In the genomic region with DNA sequence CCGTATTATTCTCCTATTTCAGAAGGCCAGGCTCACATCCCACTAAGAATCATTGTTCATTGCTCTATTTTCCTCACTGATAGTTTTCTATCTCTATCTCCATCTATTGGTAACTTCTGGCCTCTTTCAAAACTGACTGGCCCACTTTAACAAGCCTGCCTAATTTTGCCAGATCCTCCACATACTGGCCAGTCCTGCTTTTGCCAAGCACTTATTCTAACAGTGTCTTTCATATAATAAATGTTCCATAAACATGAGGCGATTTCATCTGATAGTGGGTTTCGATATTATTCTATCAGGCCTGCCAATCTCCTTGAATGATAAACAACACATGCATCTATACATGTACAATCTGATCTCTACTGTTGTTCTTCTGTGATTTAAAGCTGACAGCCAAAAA, we compare ENCODE assay signal across 23 cellular contexts.
A peak's percentile ranks its signal among the peaks of the same experiment; 100 is the strongest.
DNase-seq lines count a peak whose midpoint lies in the region; ATAC-seq and TF ChIP-seq lines count a peak whose summit lies in the region.
"Had no signal": no experiment of that assay in that cellular context is flagged by ENCODE, and none has a peak within 500 bp of the region (broad histone marks: within the 10 kb centered on the region; RNA-seq: fewer than 3 reads in every experiment).

No MANE protein-coding gene starts in this region.

- H3F3A ChIP-seq in GM23338 (replicated peaks; ENCODE audit: low read depth) = no peaks in the 10 kb centered on the region

- H2AFZ ChIP-seq in GM23338 = no peak overlapping the region
- peak overlapping the region; percentile 43 for H2AFZ ChIP-seq in neuronal stem cell (ENCODE audit: low read length)

- DNase-seq in GM23338 (ENCODE audit: low spot score) (peak; percentile 19), SK-MEL-5 (ENCODE audit: low read depth, low spot score) (peak; percentile 4), foreskin keratinocyte (no peak), neuronal stem cell (ENCODE audit: low spot score) (no peak), DMS 273 (lab: John Stamatoyannopoulos, UW; ENCODE audit: unreplicated experiment) (no peak), thyroid gland (no peak), DMS153 (lab: John Stamatoyannopoulos, UW) (no peak)
- DNase-seq: 8988T; ACHN; BE2C; C1 segment of cervical spinal cord; CD4-positive, alpha-beta memory T cell; CD4-positive, CD25-positive, alpha-beta regulatory T cell; CD8-positive, alpha-beta memory T cell; COR-L47; DMS53; DMS79; DND-41; EL; GDM1 had no signal

- H3K9me3 ChIP-seq in neuronal stem cell (replicated peaks in 1 of 2; ENCODE audit: control insufficient read depth in 2 of 2, insufficient read depth in 1 of 2, low read depth in 1 of 2, low read length in 2 of 2) = no peaks in the 10 kb centered on the region
- H3K9me3 ChIP-seq in thyroid gland = no peaks in the 10 kb centered on the region
- H3K9me3 ChIP-seq: BE2C had no signal

- no peak overlapping the region for H3K9ac ChIP-seq in neuronal stem cell (ENCODE audit: low read depth, low read length, poor library complexity)
- H3K9ac ChIP-seq: BLaER1 had no signal

- in situ Hi-C loops in SK-MEL-5 (cut with HindIII; ENCODE audit: low pct_unique_long_range_greater_than_20kb, low sequenced_read_pairs) = no loop called here

- H2BK120ac ChIP-seq in neuronal stem cell (ENCODE audit: low read depth, low read length) = no peak overlapping the region

- TF ChIP-seq CTCF in GM23338 (conservative IDR thresholded peaks at IDR 0.05; ENCODE audit: low read depth in 2 of 2) (no peak; a peak in 1 of 4 replicates), foreskin keratinocyte (conservative IDR thresholded peaks at IDR 0.05) (peak; percentile 20), thyroid gland (IDR thresholded peaks at IDR 0.05) (no peak)

- no peak overlapping the region for H3K23ac ChIP-seq in neuronal stem cell (ENCODE audit: low read depth, low read length, poor library complexity)

- H3K27ac ChIP-seq in GM23338 (ENCODE audit: low read depth) = no peak overlapping the region
- H3K27ac ChIP-seq in foreskin keratinocyte = no peak overlapping the region
- H3K27ac ChIP-seq in neuronal stem cell (replicated peaks; ENCODE audit: low read length) = no peak overlapping the region
- H3K27ac ChIP-seq in thyroid gland = no peak overlapping the region
- H3K27ac ChIP-seq: BLaER1 had no signal

- H3K79me1 ChIP-seq in neuronal stem cell (ENCODE audit: low read depth, low read length) = no peaks in the 10 kb centered on the region

- intact Hi-C loops in thyroid gland (cut with DNase I) = no loop called here

- H3K4me1 ChIP-seq in GM23338 (ENCODE audit: insufficient read depth) (no peaks in the 10 kb centered on the region), foreskin keratinocyte (no peaks in the 10 kb centered on the region), neuronal stem cell (ENCODE audit: control insufficient read depth in 2 of 2, insufficient read depth in 1 of 2, low read depth in 1 of 2, low read length in 2 of 2) (no peaks in the 10 kb centered on the region), thyroid gland (no peaks in the 10 kb centered on the region)
- H3K4me1 ChIP-seq: BE2C, BLaER1 had no signal

- H3K4me3 ChIP-seq in GM23338 (no peak overlapping the region), neuronal stem cell (ENCODE audit: low read length in 2 of 2) (no peak overlapping the region), thyroid gland (replicated peaks in 1 of 3) (no peak overlapping the region)
- H3K4me3 ChIP-seq: BLaER1 had no signal

- H3K27me3 ChIP-seq in GM23338 (ENCODE audit: insufficient read depth) (no peaks in the 10 kb centered on the region), foreskin keratinocyte (no peaks in the 10 kb centered on the region), neuronal stem cell (ENCODE audit: control insufficient read depth in 3 of 3, insufficient read depth in 3 of 3, low read depth in 1 of 3, low read length in 3 of 3) (no peaks in the 10 kb centered on the region), thyroid gland (no peaks in the 10 kb centered on the region)
- H3K27me3 ChIP-seq: BE2C, BLaER1 had no signal

- no peak overlapping the region for H4K8ac ChIP-seq in neuronal stem cell (ENCODE audit: low read depth, low read length)

- H3K9me3 Mint-ChIP-seq in GM23338 = peaks cover 3% of the 10 kb centered on the region; the same call in 1 of the 3 replicates

- no peaks in the 10 kb centered on the region for H4K20me1 ChIP-seq in GM23338 (replicated peaks; ENCODE audit: insufficient read depth)
- H4K20me1 ChIP-seq: BLaER1 had no signal

- peaks cover 1% of the 10 kb centered on the region for H3K27me3 Mint-ChIP-seq in GM23338 (ENCODE audit: insufficient read depth, low read depth, poor library complexity)
- H3K27me3 Mint-ChIP-seq: CD4-positive, alpha-beta memory T cell; CD4-positive, CD25-positive, alpha-beta regulatory T cell; CD8-positive, alpha-beta memory T cell had no signal

- H3K79me2 ChIP-seq in GM23338 (replicated peaks; ENCODE audit: insufficient read depth) = no peaks in the 10 kb centered on the region

- H3K4me3 Mint-ChIP-seq in GM23338 = no peak overlapping the region
- H3K4me3 Mint-ChIP-seq: CD14-positive monocyte; CD4-positive, alpha-beta memory T cell; CD4-positive, CD25-positive, alpha-beta regulatory T cell; CD8-positive, alpha-beta memory T cell had no signal

- H3K4me1 Mint-ChIP-seq in GM23338 = no peaks in the 10 kb centered on the region
- H3K4me1 Mint-ChIP-seq: CD14-positive monocyte; CD4-positive, alpha-beta memory T cell; CD4-positive, CD25-positive, alpha-beta regulatory T cell; CD8-positive, alpha-beta memory T cell had no signal

- no peak overlapping the region for H2AK5ac ChIP-seq in neuronal stem cell (ENCODE audit: low read depth, low read length)

- WGBS in neuronal stem cell (ENCODE audit: extremely low coverage in 2 of 2, insufficient read length in 2 of 2, insufficient replicate concordance in 1 of 2), 2 donors = no CpG with 5 or more reads among the region's 3 CpGs
- 78 to 81% methylated on average over 3 of the region's 3 CpGs for WGBS in thyroid gland, 2 donors

- no peak overlapping the region for H3K27ac Mint-ChIP-seq in GM23338
- H3K27ac Mint-ChIP-seq: CD14-positive monocyte; CD4-positive, alpha-beta memory T cell; CD4-positive, CD25-positive, alpha-beta regulatory T cell; CD8-positive, alpha-beta memory T cell had no signal

- no peaks in the 10 kb centered on the region for H3K36me3 Mint-ChIP-seq in GM23338 (ENCODE audit: low read depth)
- H3K36me3 Mint-ChIP-seq: CD14-positive monocyte; CD4-positive, alpha-beta memory T cell; CD4-positive, CD25-positive, alpha-beta regulatory T cell; CD8-positive, alpha-beta memory T cell had no signal

- ATAC-seq in GM23338 (no peak), foreskin keratinocyte (no peak), GM19023 (IDR thresholded peaks at IDR 0.05; ENCODE audit: unreplicated experiment) (no peak)

- H3K18ac ChIP-seq in neuronal stem cell (ENCODE audit: low read length) = no peak overlapping the region

- H3K36me3 ChIP-seq in GM23338 (ENCODE audit: insufficient read depth) (no peaks in the 10 kb centered on the region), neuronal stem cell (replicated peaks in 1 of 2; ENCODE audit: control insufficient read depth in 2 of 2, insufficient read depth in 2 of 2, low read length in 2 of 2) (no peaks in the 10 kb centered on the region), thyroid gland (no peaks in the 10 kb centered on the region)
- H3K36me3 ChIP-seq: BE2C, BLaER1 had no signal

- no peak for TF ChIP-seq POLR2A in thyroid gland (IDR thresholded peaks at IDR 0.05)

- H2BK5ac ChIP-seq in neuronal stem cell (ENCODE audit: low read length) = no peak overlapping the region

- H3K4me2 ChIP-seq in GM23338 (no peak overlapping the region), neuronal stem cell (ENCODE audit: insufficient read depth, low read length, poor library complexity, severe bottlenecking) (no peak overlapping the region)
- H3K4me2 ChIP-seq: BLaER1 had no signal

- no peak overlapping the region for H2BK15ac ChIP-seq in neuronal stem cell (ENCODE audit: low read length)

- no peak overlapping the region for H3K4ac ChIP-seq in neuronal stem cell (ENCODE audit: low read length)

- no peak overlapping the region for H2BK12ac ChIP-seq in neuronal stem cell (ENCODE audit: low read length)

- H3K14ac ChIP-seq in neuronal stem cell (ENCODE audit: low read length) = no peak overlapping the region

- H4K91ac ChIP-seq in neuronal stem cell (ENCODE audit: low read depth, low read length, poor library complexity) = no peak overlapping the region

- H3K9me2 ChIP-seq in GM23338 (ENCODE audit: insufficient read depth) = no peaks in the 10 kb centered on the region; the same call in 1 of the 2 replicates

TF ChIP-seq in GM23338, 12 proteins besides CTCF, POLR2A, EP300 and RAD21:
- TF ChIP-seq CREB1 (CRISPR knock-in tag; IDR thresholded peaks at IDR 0.05; ENCODE audit: low read depth) (no peak), EZH2 (IDR thresholded peaks at IDR 0.05; ENCODE audit: low read depth, unreplicated experiment) (no peak), ZNF114 (CRISPR knock-in tag; IDR thresholded peaks at IDR 0.05) (no peak)

Comparison
In these comparisons a context has a peak if more than half of its experiments do, and no peak if none do; other contexts are left out.
1. DNase-seq: peak in GM23338 (single experiment) and SK-MEL-5 (single experiment); none in foreskin keratinocyte (0 of 2), neuronal stem cell (single experiment), DMS 273 (single experiment), thyroid gland (0 of 2) and DMS153 (single experiment).